ENCODE assay signal across 2 cellular contexts in the genomic region with DNA sequence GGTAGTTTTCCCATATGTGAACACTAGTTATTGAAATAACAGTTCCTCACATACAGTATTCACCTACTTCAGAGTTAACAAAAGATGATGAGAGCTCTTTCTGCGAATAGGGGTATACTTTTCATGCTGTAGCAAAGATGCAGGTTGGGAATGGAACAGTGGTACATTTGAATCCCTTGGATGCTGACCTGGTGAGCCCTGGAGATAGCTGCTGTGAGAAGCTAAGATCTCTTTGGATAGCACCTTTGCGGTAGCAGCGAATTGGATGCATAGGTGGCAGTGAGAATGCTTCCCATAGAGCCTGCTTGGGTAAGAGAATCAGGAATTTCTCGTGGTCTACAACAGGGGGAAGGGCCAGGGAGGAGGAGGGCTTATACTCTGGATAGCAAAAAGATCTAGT.
TF ChIP-seq lines count a peak whose summit lies in the region.

No MANE protein-coding gene starts in this region.

TF ChIP-seq in A549, 52 proteins besides CTCF, POLR2A, EP300 and RAD21 (continued from another document):
- TF ChIP-seq EHF (CRISPR knock-in tag; IDR thresholded peaks at IDR 0.05), result no peak
- TF ChIP-seq MAZ (IDR thresholded peaks at IDR 0.05; ENCODE audit: borderline replicate concordance, low read depth, low read length), result no peak

TF ChIP-seq in GM23338, 12 proteins besides CTCF, POLR2A, EP300 and RAD21 (continued from another document):
- TF ChIP-seq, protein P1, sequence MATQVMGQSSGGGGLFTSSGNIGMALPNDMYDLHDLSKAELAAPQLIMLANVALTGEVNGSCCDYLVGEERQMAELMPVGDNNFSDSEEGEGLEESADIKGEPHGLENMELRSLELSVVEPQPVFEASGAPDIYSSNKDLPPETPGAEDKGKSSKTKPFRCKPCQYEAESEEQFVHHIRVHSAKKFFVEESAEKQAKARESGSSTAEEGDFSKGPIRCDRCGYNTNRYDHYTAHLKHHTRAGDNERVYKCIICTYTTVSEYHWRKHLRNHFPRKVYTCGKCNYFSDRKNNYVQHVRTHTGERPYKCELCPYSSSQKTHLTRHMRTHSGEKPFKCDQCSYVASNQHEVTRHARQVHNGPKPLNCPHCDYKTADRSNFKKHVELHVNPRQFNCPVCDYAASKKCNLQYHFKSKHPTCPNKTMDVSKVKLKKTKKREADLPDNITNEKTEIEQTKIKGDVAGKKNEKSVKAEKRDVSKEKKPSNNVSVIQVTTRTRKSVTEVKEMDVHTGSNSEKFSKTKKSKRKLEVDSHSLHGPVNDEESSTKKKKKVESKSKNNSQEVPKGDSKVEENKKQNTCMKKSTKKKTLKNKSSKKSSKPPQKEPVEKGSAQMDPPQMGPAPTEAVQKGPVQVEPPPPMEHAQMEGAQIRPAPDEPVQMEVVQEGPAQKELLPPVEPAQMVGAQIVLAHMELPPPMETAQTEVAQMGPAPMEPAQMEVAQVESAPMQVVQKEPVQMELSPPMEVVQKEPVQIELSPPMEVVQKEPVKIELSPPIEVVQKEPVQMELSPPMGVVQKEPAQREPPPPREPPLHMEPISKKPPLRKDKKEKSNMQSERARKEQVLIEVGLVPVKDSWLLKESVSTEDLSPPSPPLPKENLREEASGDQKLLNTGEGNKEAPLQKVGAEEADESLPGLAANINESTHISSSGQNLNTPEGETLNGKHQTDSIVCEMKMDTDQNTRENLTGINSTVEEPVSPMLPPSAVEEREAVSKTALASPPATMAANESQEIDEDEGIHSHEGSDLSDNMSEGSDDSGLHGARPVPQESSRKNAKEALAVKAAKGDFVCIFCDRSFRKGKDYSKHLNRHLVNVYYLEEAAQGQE (IDR thresholded peaks at IDR 0.05; ENCODE audit: unreplicated experiment), result no peak
- no peak for TF ChIP-seq ZNF331 (CRISPR knock-in tag; IDR thresholded peaks at IDR 0.05; ENCODE audit: low read depth)
